In the genomic region with DNA sequence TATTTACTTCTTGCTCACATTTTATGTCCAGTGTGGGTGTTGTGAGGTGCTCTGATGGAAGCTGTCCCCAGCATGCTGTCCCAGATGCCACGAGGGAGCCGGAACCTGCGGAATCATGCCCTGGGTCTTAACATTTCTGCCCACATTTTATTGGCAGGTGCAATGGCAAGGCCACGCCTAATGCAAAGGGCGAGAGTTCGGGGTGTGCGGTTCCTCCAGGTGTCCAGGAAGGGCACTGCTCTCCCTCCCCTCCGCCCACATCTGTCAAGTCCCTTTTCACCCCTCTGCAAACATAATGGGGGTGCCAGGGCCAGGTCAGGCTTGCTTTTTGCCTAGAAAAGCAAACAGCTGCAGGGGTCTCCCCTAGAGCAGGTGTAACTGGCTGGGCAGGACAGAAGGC, we compare ENCODE assay signal across 10 cellular contexts. TPM values are rescaled to one million over a fixed set of nuclear protein-coding genes. Genes with fewer than 3 reads are reported as not detected.
DNase-seq lines count a peak whose midpoint lies in the region; ATAC-seq, FAIRE-seq and TF ChIP-seq lines count a peak whose summit lies in the region.
"Had no signal": no experiment of that assay in that cellular context is flagged by ENCODE, and none has a peak within 500 bp of the region (broad histone marks: within the 10 kb centered on the region; RNA-seq: fewer than 3 reads in every experiment).

No MANE protein-coding gene starts in this region.

- TF ChIP-seq CTCF in GM12878 (IDR thresholded peaks at IDR 0.05 in 2 of 3, conservative IDR thresholded peaks at IDR 0.05 in 1 of 3; ENCODE audit: control insufficient read depth in 2 of 3, extremely low read depth in 1 of 3, insufficient read depth in 1 of 3, low read depth in 3 of 3, low read length in 3 of 3), result no peak

- WGBS in GM12878 (ENCODE audit: insufficient coverage, insufficient replicate concordance, low lambda C conversion rate, missing lambda C conversion rate), result 46% methylated on average over 8 of the region's 8 CpGs

- SMC1A ChIA-PET in GM12878 (lab: Charles Lee; ENCODE audit: uncharacterized antibody, unreplicated experiment), result no interaction called here

- H2AFZ ChIP-seq in GM12878 (ENCODE audit: control insufficient read depth, low read depth, low read length), result no peak overlapping the region

- H3K9ac ChIP-seq in GM12878 (ENCODE audit: control insufficient read depth, insufficient read depth, low read length), result no peak overlapping the region

- H3K4me3 ChIP-seq in GM12878, result no peak overlapping the region

- TF ChIP-seq EP300 in GM12878 (IDR thresholded peaks at IDR 0.05; ENCODE audit: borderline replicate concordance in 1 of 2, control insufficient read depth in 1 of 2, low read depth in 2 of 2, low read length in 2 of 2), result no peak

- H3K9me3 ChIP-seq in GM12878 (replicated peaks; ENCODE audit: control insufficient read depth, insufficient read depth, low read length), result no peaks in the 10 kb centered on the region
- H3K9me3 ChIP-seq: body of pancreas had no signal

- CTCF ChIA-PET in GM12878 (lab: Yijun Ruan, JAX), result no interaction called here

- H3K36me3 ChIP-seq in GM12878 (ENCODE audit: control insufficient read depth in 2 of 2, insufficient read depth in 2 of 2, low read length in 1 of 2), result peaks cover 42 to 56% of the 10 kb centered on the region in 2 experiments

- H3K27me3 Mint-ChIP-seq in stimulated activated naive CD8-positive, alpha-beta T cell treated with anti-CD3 and anti-CD28 coated beads, Interleukin-15, amount 100 ng/mL, for 72 hours, result no peaks in the 10 kb centered on the region
- no peaks in the 10 kb centered on the region for H3K27me3 Mint-ChIP-seq in naive B cell

- no peak overlapping the region for H3K27ac ChIP-seq in GM12878 (ENCODE audit: control insufficient read depth, insufficient read depth)

- H3K4me1 ChIP-seq in GM12878 (ENCODE audit: control insufficient read depth, insufficient read depth, low read length), result peaks cover 4% of the 10 kb centered on the region; the same call in 1 of the 2 replicates

- no peaks in the 10 kb centered on the region for H3K27me3 ChIP-seq in GM12878 (replicated peaks in 1 of 2; ENCODE audit: control insufficient read depth in 2 of 2, insufficient read depth in 2 of 2, low read length in 1 of 2)
- H3K27me3 ChIP-seq: body of pancreas had no signal

- in situ Hi-C loops in GM12878 (cut with MboI), result no loop called here

- no peaks in the 10 kb centered on the region; the same call in 1 of the 2 replicates for H3K79me2 ChIP-seq in GM12878 (ENCODE audit: control insufficient read depth, insufficient read depth, low read length)

- no peak overlapping the region for H3K4me2 ChIP-seq in GM12878 (ENCODE audit: control insufficient read depth, insufficient read depth)

- 0 out of 2 replicates have a peak, but pooled peaks have one; percentile 28 for TF ChIP-seq POLR2A in GM12878 (IDR thresholded peaks at IDR 0.05; ENCODE audit: low read depth, low read length)

- H3K9me3 Mint-ChIP-seq in stimulated activated naive CD8-positive, alpha-beta T cell treated with anti-CD3 and anti-CD28 coated beads, Interleukin-15, amount 100 ng/mL, for 72 hours, result no peaks in the 10 kb centered on the region
- no peaks in the 10 kb centered on the region for H3K9me3 Mint-ChIP-seq in naive B cell

- BruUV-seq in GM12878 (replicated peaks; lab: Mats Ljungman, UMichigan), result TSS peak; percentile 40

- intact Hi-C loops in GM12878 (cut with micrococcal nuclease; ENCODE audit: unreplicated experiment), result no loop called here

- DNase-seq in stimulated activated naive CD8-positive, alpha-beta T cell treated with anti-CD3 and anti-CD28 coated beads, Interleukin-15, amount 100 ng/mL, for 72 hours, result no peak
- DNase-seq in stimulated activated naive CD8-positive, alpha-beta T cell treated with anti-CD3 and anti-CD28 coated beads, Interleukin-15, Interleukin-2, amounts not matched to agents 100 U/mL and 50 U/mL, for 24 hours, result no peak
- DNase-seq in GM12878 (ENCODE audit: low read depth, low spot score) (no peak), naive B cell (no peak), EL (no peak)
- DNase-seq: body of pancreas, NCI-H187 treated with DMSO at 0.1 percent for 48 hours had no signal

- H3K27ac Mint-ChIP-seq in stimulated activated naive CD8-positive, alpha-beta T cell treated with anti-CD3 and anti-CD28 coated beads, Interleukin-15, amount 100 ng/mL, for 72 hours, result peak overlapping the region in 1 of 2 donors; percentile 85
- peak overlapping the region in 3 of 6 donors; percentile 30 to 93 (median 87) for H3K27ac Mint-ChIP-seq in naive B cell

- H4K20me1 ChIP-seq in GM12878 (ENCODE audit: control insufficient read depth, insufficient read depth), result no peaks in the 10 kb centered on the region

- H3K36me3 Mint-ChIP-seq in naive B cell, result no peaks in the 10 kb centered on the region

- POLR2A ChIA-PET in GM12878 (lab: Charles Lee), result interaction anchor here (0.5 kb wide), 1 partner anchor 11 kb away, joined by 3 read pairs; no protein-coding TSS in a partner anchor

- no peak for FAIRE-seq in GM12878 (lab: Jason Lieb, UNC)

- peaks cover 50% of the 10 kb centered on the region for H3K4me1 Mint-ChIP-seq in stimulated activated naive CD8-positive, alpha-beta T cell treated with anti-CD3 and anti-CD28 coated beads, Interleukin-15, amount 100 ng/mL, for 72 hours
- H3K4me1 Mint-ChIP-seq in naive B cell, result peaks cover 12 to 28% (median 20%) of the 10 kb centered on the region in 3 donors

- RAD21 ChIA-PET in GM12878 (lab: Charles Lee; ENCODE audit: unreplicated experiment), result no interaction called here

- TF ChIP-seq RAD21 in GM12878 (IDR thresholded peaks at IDR 0.05; ENCODE audit: insufficient read depth, low read depth, low read length), result no peak

- no peak for ATAC-seq in stimulated activated naive CD8-positive, alpha-beta T cell treated with anti-CD3 and anti-CD28 coated beads, Interleukin-15, amount 100 ng/mL, for 72 hours
- no peak for ATAC-seq in stimulated activated naive CD8-positive, alpha-beta T cell treated with anti-CD3 and anti-CD28 coated beads, Interleukin-15, Interleukin-2, amounts not matched to agents 100 U/mL and 50 U/mL, for 24 hours
- ATAC-seq in GM12878, result no peak
- no peak for ATAC-seq in naive B cell (ENCODE audit: low read depth in 2 of 2)
- ATAC-seq in HG03135 (IDR thresholded peaks at IDR 0.05; ENCODE audit: unreplicated experiment), result no peak
- no peak for ATAC-seq in HG03442 (IDR thresholded peaks at IDR 0.05; ENCODE audit: unreplicated experiment)
- ATAC-seq in GM21447 (IDR thresholded peaks at IDR 0.05; ENCODE audit: unreplicated experiment), result no peak

- H3K4me3 Mint-ChIP-seq in stimulated activated naive CD8-positive, alpha-beta T cell treated with anti-CD3 and anti-CD28 coated beads, Interleukin-15, amount 100 ng/mL, for 72 hours, result peak overlapping the region; percentile 6 to 44
- H3K4me3 Mint-ChIP-seq in naive B cell, result peak overlapping the region in 5 of 8 donors; percentile 45 to 90 (median 51)

RNA-seq across cellular contexts. Expression of a gene that starts 16.4 kb away (rescaled TPM):
- 9.5 and 11.1 TPM in 2 replicates for total RNA-seq in GM12878 (2013; cell fraction: nucleolus; rRNA removed)
- total RNA-seq in GM12878 (2014; rRNA removed), result 35.9 and 37.8 TPM in 2 replicates
- total RNA-seq in GM12878 (2014; rRNA removed; fragmentation: Illumina TruSeq; extraction: Trizol), result 94.9 and 107 TPM in 2 replicates
- total RNA-seq in GM12878 (2021), result 111 and 114 TPM in 2 replicates
- 68.1 TPM for polyA plus RNA-seq in GM12878 (2011; ENCODE audit: low read depth)
- polyA plus RNA-seq in GM12878 (2011; rRNA removed), result 30.5 and 48.4 TPM in 2 replicates
- 28.5 and 38.4 TPM in 2 replicates for polyA plus RNA-seq in GM12878 (2011; cell fraction: cytosol; rRNA removed)
- 19.5 and 39.0 TPM in 2 replicates for polyA plus RNA-seq in GM12878 (2011; cell fraction: nucleus; rRNA removed)
- polyA plus RNA-seq in GM12878 (2012), result 94.4 and 117 TPM in 2 replicates
- 132 and 200 TPM in 2 replicates for polyA plus RNA-seq in GM12878 (2014; fragmentation: Illumina TruSeq; extraction: Trizol)
- 10 to 100 TPM in 1 of 2 experiments, 1 to 10 TPM in 1; 6.6 to 13.8 TPM for polyA plus RNA-seq in GM12878 (2014; fragmentation: Nextera tagmentation; extraction: Ambion mirVana)
- 60.6 and 76.4 TPM in 2 replicates for polyA plus RNA-seq in GM12878 (2014; rRNA removed)
- polyA plus RNA-seq in GM12878 (2016; fragmentation: Nextera tagmentation; extraction: Ambion mirVana), result 100 to 1,000 TPM in 1 of 2 experiments, 10 to 100 TPM in 1; 99.1 to 107 TPM
- polyA minus RNA-seq in GM12878 (2011; rRNA and poly(A)+ RNA removed), result 10.3 and 46.3 TPM in 2 replicates
- 8.9 and 9.8 TPM in 2 replicates for polyA minus RNA-seq in GM12878 (2011; cell fraction: cytosol; rRNA and poly(A)+ RNA removed)
- polyA minus RNA-seq in GM12878 (2011; cell fraction: nucleus; rRNA and poly(A)+ RNA removed), result 2.7 and 8.7 TPM in 2 replicates
- polyA plus RNA-seq in naive B cell (ENCODE audit: low read depth in 6 of 6), result 10 to 100 TPM; 23.3 to 28.5 (median 25.7) TPM

RNA-seq across cellular contexts. Expression of a gene that starts 16.7 kb away (rescaled TPM):
- 18.3 and 21.9 TPM in 2 replicates for total RNA-seq in GM12878 (2013; cell fraction: nucleolus; rRNA removed)
- 107 TPM in 2 replicates for total RNA-seq in GM12878 (2014; rRNA removed)
- 131 and 143 TPM in 2 replicates for total RNA-seq in GM12878 (2014; rRNA removed; fragmentation: Illumina TruSeq; extraction: Trizol)
- total RNA-seq in GM12878 (2021), result 108 and 134 TPM in 2 replicates
- polyA plus RNA-seq in GM12878 (2011; ENCODE audit: low read depth), result 88.1 TPM
- 74.2 and 104 TPM in 2 replicates for polyA plus RNA-seq in GM12878 (2011; rRNA removed)
- polyA plus RNA-seq in GM12878 (2011; cell fraction: cytosol; rRNA removed), result 78.9 and 85.9 TPM in 2 replicates
- polyA plus RNA-seq in GM12878 (2011; cell fraction: nucleus; rRNA removed), result 42.2 and 44.8 TPM in 2 replicates
- polyA plus RNA-seq in GM12878 (2012), result 90.5 and 113 TPM in 2 replicates
- 185 and 257 TPM in 2 replicates for polyA plus RNA-seq in GM12878 (2014; fragmentation: Illumina TruSeq; extraction: Trizol)
- 100 to 1,000 TPM; 125 to 127 TPM for polyA plus RNA-seq in GM12878 (2014; fragmentation: Nextera tagmentation; extraction: Ambion mirVana)
- 112 and 118 TPM in 2 replicates for polyA plus RNA-seq in GM12878 (2014; rRNA removed)
- 100 to 1,000 TPM; 301 to 317 TPM for polyA plus RNA-seq in GM12878 (2016; fragmentation: Nextera tagmentation; extraction: Ambion mirVana)
- polyA minus RNA-seq in GM12878 (2011; rRNA and poly(A)+ RNA removed), result 41.5 and 60.5 TPM in 2 replicates
- polyA minus RNA-seq in GM12878 (2011; cell fraction: cytosol; rRNA and poly(A)+ RNA removed), result 21.0 and 24.6 TPM in 2 replicates
- 12.0 and 18.1 TPM in 2 replicates for polyA minus RNA-seq in GM12878 (2011; cell fraction: nucleus; rRNA and poly(A)+ RNA removed)
- 100 to 1,000 TPM; 129 to 201 (median 182) TPM for polyA plus RNA-seq in naive B cell (ENCODE audit: low read depth in 6 of 6)

RNA-seq across cellular contexts. Expression of a gene that starts 17.5 kb away (rescaled TPM):
- total RNA-seq in GM12878 (2013; cell fraction: nucleolus; rRNA removed), result 141 and 182 TPM in 2 replicates
- total RNA-seq in GM12878 (2014; rRNA removed) (719 and 762 TPM in 2 replicates), GM12878 (2014; rRNA removed; fragmentation: Illumina TruSeq; extraction: Trizol) (170 and 199 TPM in 2 replicates), GM12878 (2021) (368 and 403 TPM in 2 replicates)
- 363 TPM for polyA plus RNA-seq in GM12878 (2011; ENCODE audit: low read depth)
- polyA plus RNA-seq in GM12878 (2011; rRNA removed) (314 and 406 TPM in 2 replicates), GM12878 (2014; fragmentation: Illumina TruSeq; extraction: Trizol) (91.0 and 148 TPM in 2 replicates), GM12878 (2014; fragmentation: Nextera tagmentation; extraction: Ambion mirVana) (100 to 1,000 TPM in 1 of 2 experiments, 10 to 100 TPM in 1; 14.1 to 135 TPM), GM12878 (2014; rRNA removed) (628 and 811 TPM in 2 replicates), GM12878 (2016; fragmentation: Nextera tagmentation; extraction: Ambion mirVana) (100 to 1,000 TPM; 577 to 598 TPM), naive B cell (ENCODE audit: low read depth in 6 of 6) (100 to 1,000 TPM; 434 to 595 (median 483) TPM)
- 858 and 1,050 TPM in 2 replicates for polyA plus RNA-seq in GM12878 (2011; cell fraction: cytosol; rRNA removed)
- 603 and 732 TPM in 2 replicates for polyA plus RNA-seq in GM12878 (2011; cell fraction: nucleus; rRNA removed)
- 639 and 642 TPM in 2 replicates for polyA plus RNA-seq in GM12878 (2012)
- 194 and 384 TPM in 2 replicates for polyA minus RNA-seq in GM12878 (2011; rRNA and poly(A)+ RNA removed)
- 199 and 205 TPM in 2 replicates for polyA minus RNA-seq in GM12878 (2011; cell fraction: cytosol; rRNA and poly(A)+ RNA removed)
- polyA minus RNA-seq in GM12878 (2011; cell fraction: nucleus; rRNA and poly(A)+ RNA removed), result 112 and 162 TPM in 2 replicates

RNA-seq across cellular contexts. Expression of a gene that starts 46.6 kb away (rescaled TPM):
- total RNA-seq in GM12878 (2013; cell fraction: nucleolus; rRNA removed), result 8.8 and 19.1 TPM in 2 replicates
- total RNA-seq in GM12878 (2014; rRNA removed), result 8.2 and 9.7 TPM in 2 replicates
- total RNA-seq in GM12878 (2014; rRNA removed; fragmentation: Illumina TruSeq; extraction: Trizol), result 3.3 and 4.5 TPM in 2 replicates
- total RNA-seq in GM12878 (2021), result 6.2 and 8.8 TPM in 2 replicates
- 2.4 TPM for polyA plus RNA-seq in GM12878 (2011; ENCODE audit: low read depth)
- polyA plus RNA-seq in GM12878 (2011; rRNA removed), result 3.0 and 4.2 TPM in 2 replicates
- polyA plus RNA-seq in GM12878 (2011; cell fraction: cytosol; rRNA removed), result 4.4 and 6.9 TPM in 2 replicates
- 9.9 and 10.2 TPM in 2 replicates for polyA plus RNA-seq in GM12878 (2011; cell fraction: nucleus; rRNA removed)
- polyA plus RNA-seq in GM12878 (2012), result 4.4 and 5.9 TPM in 2 replicates
- 0.78 and 1.9 TPM in 2 replicates for polyA plus RNA-seq in GM12878 (2014; fragmentation: Illumina TruSeq; extraction: Trizol)
- polyA plus RNA-seq in GM12878 (2014; fragmentation: Nextera tagmentation; extraction: Ambion mirVana), result under 1 TPM; 0.26 to 0.42 TPM
- polyA plus RNA-seq in GM12878 (2014; rRNA removed), result 7.6 and 8.7 TPM in 2 replicates
- polyA plus RNA-seq in GM12878 (2016; fragmentation: Nextera tagmentation; extraction: Ambion mirVana), result 1 to 10 TPM; 5.6 to 5.9 TPM
- polyA minus RNA-seq in GM12878 (2011; rRNA and poly(A)+ RNA removed), result 2.8 and 6.6 TPM in 2 replicates
- 1.2 and 1.7 TPM in 2 replicates for polyA minus RNA-seq in GM12878 (2011; cell fraction: cytosol; rRNA and poly(A)+ RNA removed)
- polyA minus RNA-seq in GM12878 (2011; cell fraction: nucleus; rRNA and poly(A)+ RNA removed), result 3.0 and 4.6 TPM in 2 replicates
- polyA plus RNA-seq in naive B cell (ENCODE audit: low read depth in 6 of 6), result 1 to 10 TPM; 2.3 to 6.3 (median 3.5) TPM

RNA-seq across cellular contexts. Expression of a gene that starts 46.7 kb away (rescaled TPM):
- total RNA-seq in GM12878 (2013; cell fraction: nucleolus; rRNA removed), result 81.7 and 84.6 TPM in 2 replicates
- total RNA-seq in GM12878 (2014; rRNA removed), result 46.6 and 46.9 TPM in 2 replicates
- 31.1 and 31.6 TPM in 2 replicates for total RNA-seq in GM12878 (2014; rRNA removed; fragmentation: Illumina TruSeq; extraction: Trizol)
- 56.3 and 56.9 TPM in 2 replicates for total RNA-seq in GM12878 (2021)
- 17.0 TPM for polyA plus RNA-seq in GM12878 (2011; ENCODE audit: low read depth)
- 28.4 and 51.3 TPM in 2 replicates for polyA plus RNA-seq in GM12878 (2011; rRNA removed)
- 70.0 and 91.6 TPM in 2 replicates for polyA plus RNA-seq in GM12878 (2011; cell fraction: cytosol; rRNA removed)
- 145 and 158 TPM in 2 replicates for polyA plus RNA-seq in GM12878 (2011; cell fraction: nucleus; rRNA removed)
- polyA plus RNA-seq in GM12878 (2012), result 35.2 and 36.2 TPM in 2 replicates
- 25.2 and 45.8 TPM in 2 replicates for polyA plus RNA-seq in GM12878 (2014; fragmentation: Illumina TruSeq; extraction: Trizol)
- polyA plus RNA-seq in GM12878 (2014; fragmentation: Nextera tagmentation; extraction: Ambion mirVana), result 10 to 100 TPM; 13.6 to 14.9 TPM
- polyA plus RNA-seq in GM12878 (2014; rRNA removed), result 70.1 and 76.9 TPM in 2 replicates
- polyA plus RNA-seq in GM12878 (2016; fragmentation: Nextera tagmentation; extraction: Ambion mirVana), result 10 to 100 TPM; 35.8 to 44.3 TPM
- polyA minus RNA-seq in GM12878 (2011; rRNA and poly(A)+ RNA removed), result 43.1 and 53.2 TPM in 2 replicates
- 17.8 and 17.9 TPM in 2 replicates for polyA minus RNA-seq in GM12878 (2011; cell fraction: cytosol; rRNA and poly(A)+ RNA removed)
- polyA minus RNA-seq in GM12878 (2011; cell fraction: nucleus; rRNA and poly(A)+ RNA removed), result 25.1 and 38.1 TPM in 2 replicates
- 10 to 100 TPM; 21.5 to 51.4 (median 24.5) TPM for polyA plus RNA-seq in naive B cell (ENCODE audit: low read depth in 6 of 6)
